ENCODE assay signal across 30 cellular contexts in genomic region chr7:3836855-3837254, GRCh38.
"Had no signal": no experiment of that assay in that cellular context is flagged by ENCODE, and none has a peak within 500 bp of the region (broad histone marks: within the 10 kb centered on the region; RNA-seq: fewer than 3 reads in every experiment).

No MANE protein-coding gene starts in this region.

- H3K9me3 Mint-ChIP-seq: immature natural killer cell; naive B cell; natural killer cell; neural progenitor cell; stimulated activated memory B cell treated with anti-CD40 and anti-IgM and Interleukin-4, amounts not matched to agents 10 μg/mL and 1 μg/mL and 100 μg/mL, for 72 hours; stimulated activated naive CD8-positive, alpha-beta T cell treated with anti-CD3 and anti-CD28 coated beads, Interleukin-15, amount 100 ng/mL, for 72 hours had no signal

- H3K27ac Mint-ChIP-seq: immature natural killer cell; naive B cell; natural killer cell; nephron progenitor cell; neural progenitor cell; progenitor cell of endocrine pancreas; stimulated activated memory B cell treated with anti-CD40 and anti-IgM and Interleukin-4, amounts not matched to agents 10 μg/mL and 1 μg/mL and 100 μg/mL, for 72 hours; type B pancreatic cell had no signal

- H2AFZ ChIP-seq: neural progenitor cell had no signal

- H3K27me3 ChIP-seq: left lung, neural progenitor cell, neutrophil, ovary, right atrium auricular region, right lobe of liver, tibial nerve, vagina had no signal

- H3K36me3 ChIP-seq: left lung, lower lobe of right lung, neural progenitor cell, neutrophil, ovary, right atrium auricular region, right lobe of liver, tibial nerve, vagina had no signal

- H3K4me3 Mint-ChIP-seq: immature natural killer cell; naive B cell; natural killer cell; nephron progenitor cell; neural progenitor cell; stimulated activated memory B cell treated with anti-CD40 and anti-IgM and Interleukin-4, amounts not matched to agents 10 μg/mL and 1 μg/mL and 100 μg/mL, for 72 hours; stimulated activated naive CD8-positive, alpha-beta T cell treated with anti-CD3 and anti-CD28 coated beads, Interleukin-15, amount 100 ng/mL, for 72 hours; type B pancreatic cell had no signal

- H3K4me3 ChIP-seq: left lung, lower lobe of right lung, neural progenitor cell, ovary, right atrium auricular region, right lobe of liver, smooth muscle cell, tibial nerve, vagina had no signal

- DNase-seq: hypothalamus; immature natural killer cell; kidney; left colon; left lung; lower lobe of right lung; mammary epithelial cell; mesenchymal stem cell; naive B cell; natural killer cell; nephron progenitor cell; occipital lobe; ovary; right lobe of liver; stimulated activated CD4-positive, alpha-beta T cell treated with anti-CD3 and anti-CD28 coated beads, Interleukin-1b, Interleukin-23, amount 100 ng/mL, for 48 hours; stimulated activated CD4-positive, alpha-beta T cell treated with anti-CD3 and anti-CD28 coated beads, Interleukin-2, amount 100 ng/mL, for 48 hours; stimulated activated CD4-positive, alpha-beta T cell treated with anti-CD3 and anti-CD28 coated beads, Interleukin-4, amount 100 ng/mL, for 4 hours; stimulated activated CD8-positive, alpha-beta memory T cell treated with anti-CD3 and anti-CD28 coated beads, Interleukin-4, amount 100 ng/mL, for 48 hours; stimulated activated naive CD4-positive, alpha-beta T cell treated with Interleukin-2 at 50 U/mL for 16 hours; stimulated activated naive CD8-positive, alpha-beta T cell treated with anti-CD3 and anti-CD28 coated beads, Interleukin-15, amount 100 ng/mL, for 72 hours; substantia nigra had no signal

- H3K9ac ChIP-seq: neural progenitor cell had no signal

- H3K36me3 Mint-ChIP-seq: immature natural killer cell; naive B cell; natural killer cell; neural progenitor cell; stimulated activated memory B cell treated with anti-CD40 and anti-IgM and Interleukin-4, amounts not matched to agents 10 μg/mL and 1 μg/mL and 100 μg/mL, for 72 hours; type B pancreatic cell had no signal

- H3K4me2 ChIP-seq: neural progenitor cell, smooth muscle cell had no signal

- H3K27ac ChIP-seq: left lung, lower lobe of right lung, neural progenitor cell, neutrophil, ovary, right atrium auricular region, right lobe of liver, tibial nerve, vagina had no signal

- H3K4me1 ChIP-seq: left lung, lower lobe of right lung, neural progenitor cell, right atrium auricular region, right lobe of liver, tibial nerve, vagina had no signal

- ATAC-seq: left colon; left lung; lower lobe of right lung; natural killer cell; right lobe of liver; stimulated activated memory B cell treated with anti-CD40 and anti-IgM and Interleukin-4, amounts not matched to agents 10 μg/mL and 1 μg/mL and 100 μg/mL, for 72 hours; stimulated activated naive CD8-positive, alpha-beta T cell treated with anti-CD3 and anti-CD28 coated beads, Interleukin-15, amount 100 ng/mL, for 72 hours had no signal

- H3K4me1 Mint-ChIP-seq: immature natural killer cell; naive B cell; natural killer cell; neural progenitor cell; stimulated activated memory B cell treated with anti-CD40 and anti-IgM and Interleukin-4, amounts not matched to agents 10 μg/mL and 1 μg/mL and 100 μg/mL, for 72 hours; stimulated activated naive CD8-positive, alpha-beta T cell treated with anti-CD3 and anti-CD28 coated beads, Interleukin-15, amount 100 ng/mL, for 72 hours had no signal

- H3K9me3 ChIP-seq: left lung, lower lobe of right lung, neutrophil, ovary, right atrium auricular region, right lobe of liver, tibial nerve, vagina had no signal

- H3K27me3 Mint-ChIP-seq: progenitor cell of endocrine pancreas; stimulated activated naive CD8-positive, alpha-beta T cell treated with anti-CD3 and anti-CD28 coated beads, Interleukin-15, amount 100 ng/mL, for 72 hours; type B pancreatic cell had no signal
